ENCODE assay signal across 21 cellular contexts in the genomic region with DNA sequence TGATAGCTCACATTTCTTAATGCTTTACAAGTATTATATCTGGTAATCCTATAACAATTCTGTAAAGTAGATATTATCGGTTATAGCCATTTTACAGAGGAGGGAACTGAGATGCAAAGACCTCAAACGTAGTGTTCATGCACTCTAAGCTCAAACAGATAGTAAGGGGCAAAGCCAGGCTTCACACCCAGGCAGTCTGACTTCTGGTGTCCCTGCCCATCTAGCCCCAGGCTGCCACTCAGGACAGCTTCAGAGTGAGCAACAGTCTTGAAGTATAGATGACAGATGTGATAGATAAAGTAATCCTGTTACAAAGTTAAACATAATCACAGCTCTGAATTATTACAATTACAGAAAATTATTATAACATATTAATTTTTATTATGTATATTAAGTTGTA. TPM values are rescaled to one million over a fixed set of nuclear protein-coding genes. Genes with fewer than 3 reads are reported as not detected.
DNase-seq lines count a peak whose midpoint lies in the region; ATAC-seq and TF ChIP-seq lines count a peak whose summit lies in the region.
"Had no signal": no experiment of that assay in that cellular context is flagged by ENCODE, and none has a peak within 500 bp of the region (broad histone marks: within the 10 kb centered on the region; RNA-seq: fewer than 3 reads in every experiment).

No MANE protein-coding gene starts in this region.

- 52 to 88% (median 74%) methylated on average over 2 of the region's 2 CpGs for WGBS in spleen, 5 donors
- 81% methylated on average over 2 of the region's 2 CpGs for whole genome bisulfite sequencing in hepatocyte (ENCODE audit: low lambda C conversion rate, missing lambda C conversion rate)

- H3K36me3 Mint-ChIP-seq in activated naive CD4-positive, alpha-beta T cell treated with anti-CD3 and anti-CD28 coated beads for 36 hours (ENCODE audit: low read depth) = no peaks in the 10 kb centered on the region
- no peaks in the 10 kb centered on the region for H3K36me3 Mint-ChIP-seq in activated T-helper 17 cell treated with anti-CD3 and anti-CD28 coated beads, Interleukin-2, amount 50 U/mL, for 72 hours (ENCODE audit: low read depth)

- H3K9me2 ChIP-seq in hepatocyte (replicated peaks; ENCODE audit: insufficient read depth) = no peaks in the 10 kb centered on the region

- TF ChIP-seq POLR2A in spleen (IDR thresholded peaks at IDR 0.05) = no peak

- peak overlapping the region in 5 of 8 donors; percentile 15 to 81 (median 73) for H3K27ac ChIP-seq in spleen
- no peak overlapping the region for H3K27ac ChIP-seq in hepatocyte
- H3K27ac ChIP-seq: esophagus muscularis mucosa, gastroesophageal sphincter, testis had no signal

- H3K36me3 ChIP-seq in spleen (no peaks in the 10 kb centered on the region), hepatocyte (replicated peaks; ENCODE audit: insufficient read depth, low read depth) (no peaks in the 10 kb centered on the region)
- H3K36me3 ChIP-seq: esophagus muscularis mucosa, gastroesophageal sphincter, MG63 had no signal

- intact Hi-C loops in activated naive CD4-positive, alpha-beta T cell treated with anti-CD3 and anti-CD28 coated beads for 36 hours (cut with micrococcal nuclease) = loop anchor here (10.0 kb wide), 1 partner anchor 1925 kb away; no protein-coding TSS in a partner anchor
- intact Hi-C loops in spleen (cut with DNase I; ENCODE audit: low total_unique reads) = no loop called here

- H3K4me1 Mint-ChIP-seq in activated naive CD4-positive, alpha-beta T cell treated with anti-CD3 and anti-CD28 coated beads for 36 hours (ENCODE audit: low read depth) = peaks cover 75% of the 10 kb centered on the region
- peaks cover 38% of the 10 kb centered on the region for H3K4me1 Mint-ChIP-seq in activated T-helper 17 cell treated with anti-CD3 and anti-CD28 coated beads, Interleukin-2, amount 50 U/mL, for 72 hours

- H3K27ac Mint-ChIP-seq in activated naive CD4-positive, alpha-beta T cell treated with anti-CD3 and anti-CD28 coated beads for 36 hours = peak overlapping the region; percentile 77
- H3K27ac Mint-ChIP-seq in activated T-helper 17 cell treated with anti-CD3 and anti-CD28 coated beads, Interleukin-2, amount 50 U/mL, for 72 hours = peak overlapping the region; percentile 96
- H3K27ac Mint-ChIP-seq: nephron progenitor cell had no signal

- H3K79me2 ChIP-seq in hepatocyte = no peaks in the 10 kb centered on the region

- H3K9me3 Mint-ChIP-seq in activated naive CD4-positive, alpha-beta T cell treated with anti-CD3 and anti-CD28 coated beads for 36 hours = no peaks in the 10 kb centered on the region
- H3K9me3 Mint-ChIP-seq in activated T-helper 17 cell treated with anti-CD3 and anti-CD28 coated beads, Interleukin-2, amount 50 U/mL, for 72 hours = no peaks in the 10 kb centered on the region
- H3K9me3 Mint-ChIP-seq: nephron progenitor cell had no signal

- no peaks in the 10 kb centered on the region for H3K27me3 ChIP-seq in spleen (replicated peaks in 1 of 7)
- no peaks in the 10 kb centered on the region for H3K27me3 ChIP-seq in hepatocyte
- H3K27me3 ChIP-seq: esophagus muscularis mucosa, gastroesophageal sphincter, MG63, testis had no signal

- H3K9me3 ChIP-seq in spleen = no peaks in the 10 kb centered on the region
- H3K9me3 ChIP-seq in hepatocyte (ENCODE audit: low read depth) = no peaks in the 10 kb centered on the region
- H3K9me3 ChIP-seq: esophagus muscularis mucosa, gastroesophageal sphincter, MG63, testis had no signal

- TF ChIP-seq CTCF in spleen (IDR thresholded peaks at IDR 0.05 in 8 of 11, conservative IDR thresholded peaks at IDR 0.05 in 3 of 11) (no peak), hepatocyte (IDR thresholded peaks at IDR 0.05; ENCODE audit: poor library complexity) (no peak)

- DNase-seq in activated naive CD4-positive, alpha-beta T cell treated with anti-CD3 and anti-CD28 coated beads for 36 hours = no peak
- no peak for DNase-seq in activated naive CD4-positive, alpha-beta T cell treated with Interleukin-2 at 50 U/mL for 16 hours
- peak; percentile 48 to 67 for DNase-seq in NCI-H524 (lab: John Stamatoyannopoulos, UW)
- DNase-seq in spleen = no peak
- DNase-seq in hepatocyte (ENCODE audit: low spot score) = no peak
- DNase-seq: activated gamma-delta T cell; effector CD8-positive, alpha-beta T cell; mesendoderm; MG63; NCI-H1694 treated with DMSO at 0.1 percent for 48 hours; NCI-H345; nephron progenitor cell; SW 1271; testis had no signal

- ATAC-seq in activated T-helper 17 cell treated with anti-CD3 and anti-CD28 coated beads, Interleukin-2, amount 50 U/mL, for 72 hours (replicated peaks) = no peak
- no peak for ATAC-seq in HG02870 (IDR thresholded peaks at IDR 0.05; ENCODE audit: unreplicated experiment)
- ATAC-seq: gastroesophageal sphincter had no signal

- no peak overlapping the region for H3K4me3 ChIP-seq in spleen
- no peak overlapping the region for H3K4me3 ChIP-seq in hepatocyte
- H3K4me3 ChIP-seq: esophagus muscularis mucosa, gastroesophageal sphincter, MG63, testis had no signal

- CTCF ChIA-PET in activated naive CD4-positive, alpha-beta T cell treated with anti-CD3 and anti-CD28 coated beads for 36 hours (lab: Charles Lee) = interaction anchor here (0.8 to 8.7 kb wide), 18 partner anchors 8 to 183 kb away, joined by 3 to 77 read pairs (median 6); no protein-coding TSS in a partner anchor

- H3K4me3 Mint-ChIP-seq in activated naive CD4-positive, alpha-beta T cell treated with anti-CD3 and anti-CD28 coated beads for 36 hours = peak overlapping the region; percentile 9
- H3K4me3 Mint-ChIP-seq in activated T-helper 17 cell treated with anti-CD3 and anti-CD28 coated beads, Interleukin-2, amount 50 U/mL, for 72 hours = peak overlapping the region; percentile 77
- H3K4me3 Mint-ChIP-seq: nephron progenitor cell had no signal

- no peak overlapping the region for H3K4me2 ChIP-seq in hepatocyte

- no peak overlapping the region for H2AFZ ChIP-seq in hepatocyte

- H3K4me1 ChIP-seq in spleen = peaks cover 13 to 72% (median 48%) of the 10 kb centered on the region in 6 donors
- H3K4me1 ChIP-seq in hepatocyte (ENCODE audit: insufficient read depth) = no peaks in the 10 kb centered on the region

- no peaks in the 10 kb centered on the region for H3K27me3 Mint-ChIP-seq in activated naive CD4-positive, alpha-beta T cell treated with anti-CD3 and anti-CD28 coated beads for 36 hours (ENCODE audit: low read depth)
- no peaks in the 10 kb centered on the region for H3K27me3 Mint-ChIP-seq in activated T-helper 17 cell treated with anti-CD3 and anti-CD28 coated beads, Interleukin-2, amount 50 U/mL, for 72 hours

- no peaks in the 10 kb centered on the region for H4K20me1 ChIP-seq in hepatocyte (ENCODE audit: insufficient read depth, poor library complexity, severe bottlenecking)

RNA-seq across cellular contexts. Expression of a gene that starts 6.2 kb away (rescaled TPM):
- total RNA-seq in activated naive CD4-positive, alpha-beta T cell treated with anti-CD3 and anti-CD28 coated beads for 36 hours = 100 to 1,000 TPM; 107 to 113 TPM
- 100 to 1,000 TPM; 175 to 184 TPM for total RNA-seq in activated T-helper 17 cell treated with anti-CD3 and anti-CD28 coated beads, Interleukin-2, amount 50 U/mL, for 72 hours
- total RNA-seq in spleen = 100 to 1,000 TPM in 4 of 7 donors, 10 to 100 TPM in 3; 97.7 to 134 (median 109) TPM
- 100 to 1,000 TPM in 2 of 3 donors, 10 to 100 TPM in 1; 95.4 to 189 (median 107) TPM for polyA plus RNA-seq in spleen
- total RNA-seq in hepatocyte = 0.13 and 0.20 TPM in 2 replicates
- 0.16 TPM in 1 of 2 replicates, not detected in the other for polyA plus RNA-seq in hepatocyte
- total RNA-seq: Calu3, chondrocyte, pulmonary artery endothelial cell had no signal

RNA-seq across cellular contexts. Expression of a gene that starts 34.7 kb away (rescaled TPM):
- 1 to 10 TPM; 3.5 to 4.6 TPM for total RNA-seq in activated naive CD4-positive, alpha-beta T cell treated with anti-CD3 and anti-CD28 coated beads for 36 hours
- 1 to 10 TPM; 2.5 to 3.8 TPM for total RNA-seq in activated T-helper 17 cell treated with anti-CD3 and anti-CD28 coated beads, Interleukin-2, amount 50 U/mL, for 72 hours
- total RNA-seq in spleen (1 to 10 TPM; 1.0 to 2.7 (median 1.8) TPM), hepatocyte (3.3 and 3.8 TPM in 2 replicates)
- polyA plus RNA-seq in spleen (1 to 10 TPM in 2 of 3 donors, under 1 TPM in 1; 0.96 to 1.6 (median 1.5) TPM), hepatocyte (2.2 and 2.7 TPM in 2 replicates)

RNA-seq across cellular contexts. Expression of a gene that starts 45.0 kb away (rescaled TPM):
- 1 to 10 TPM; 6.7 to 8.0 TPM for total RNA-seq in activated naive CD4-positive, alpha-beta T cell treated with anti-CD3 and anti-CD28 coated beads for 36 hours
- 1 to 10 TPM; 2.4 to 9.7 TPM for total RNA-seq in activated T-helper 17 cell treated with anti-CD3 and anti-CD28 coated beads, Interleukin-2, amount 50 U/mL, for 72 hours
- total RNA-seq in spleen (10 to 100 TPM in 2 of 7 donors, 1 to 10 TPM in 5; 1.8 to 14.9 (median 4.2) TPM), hepatocyte (1.7 and 2.1 TPM in 2 replicates)
- polyA plus RNA-seq in spleen (1 to 10 TPM; 2.6 to 3.5 (median 3.2) TPM), hepatocyte (not detected in 2 replicates)
- total RNA-seq: Calu3, chondrocyte had no signal

RNA-seq across cellular contexts. Expression of a gene that starts 56.3 kb away (rescaled TPM):
- total RNA-seq in activated naive CD4-positive, alpha-beta T cell treated with anti-CD3 and anti-CD28 coated beads for 36 hours = under 1 TPM; 0.48 to 0.64 TPM
- 1 to 10 TPM in 1 of 2 donors, under 1 TPM in 1; 0.35 to 1.7 TPM for total RNA-seq in activated T-helper 17 cell treated with anti-CD3 and anti-CD28 coated beads, Interleukin-2, amount 50 U/mL, for 72 hours
- total RNA-seq in spleen (1 to 10 TPM; 3.1 to 5.6 (median 4.0) TPM), hepatocyte (34.2 and 35.3 TPM in 2 replicates)
- polyA plus RNA-seq in spleen (1 to 10 TPM in 2 of 3 donors, under 1 TPM in 1; 0.59 to 1.6 (median 1.4) TPM), hepatocyte (21.3 and 31.0 TPM in 2 replicates)

Comparison
In these comparisons a context has a peak if more than half of its experiments do, and no peak if none do; other contexts are left out.
1. DNase-seq: peak in NCI-H524 (2 of 2); none in activated naive CD4-positive, alpha-beta T cell treated with anti-CD3 and anti-CD28 coated beads for 36 hours (single experiment), activated naive CD4-positive, alpha-beta T cell treated with Interleukin-2 at 50 U/mL for 16 hours (single experiment), spleen (single experiment) and hepatocyte (single experiment).
2. RNA of a gene that starts 6.2 kb away (total RNA-seq): 175 to 184 TPM in activated T-helper 17 cell treated with anti-CD3 and anti-CD28 coated beads, Interleukin-2, amount 50 U/mL, for 72 hours, 107 to 113 TPM in activated naive CD4-positive, alpha-beta T cell treated with anti-CD3 and anti-CD28 coated beads for 36 hours and 97.7 to 134 TPM in spleen; 0.13 to 0.20 TPM in hepatocyte; every median in the first group is over 10 times any median in the second.